21 cellular contexts compared by ENCODE assay signal in genomic region chr1:42152907-42153597, GRCh38. TPM values are rescaled to one million over a fixed set of nuclear protein-coding genes. Genes with fewer than 3 reads are reported as not detected.
"Had no signal": no experiment of that assay in that cellular context is flagged by ENCODE, and none has a peak within 500 bp of the region (broad histone marks: within the 10 kb centered on the region; RNA-seq: fewer than 3 reads in every experiment).

Gene GUCA2B (plus strand): TSS chr1:42153410. CDS start chr1:42153451, 41 bp downstream.

- H3K9me3 ChIP-seq: ascending aorta, breast epithelium, left ventricle myocardium inferior, neutrophil, thoracic aorta had no signal

- H3K27me3 ChIP-seq: ascending aorta, breast epithelium, neutrophil had no signal

- H3K27me3 Mint-ChIP-seq: activated naive CD4-positive, alpha-beta T cell treated with anti-CD3 and anti-CD28 coated beads, Interleukin-2, amount 50 U/mL, for 24 hours had no signal

- H3K9me3 Mint-ChIP-seq: activated naive CD4-positive, alpha-beta T cell treated with anti-CD3 and anti-CD28 coated beads, Interleukin-2, amount 50 U/mL, for 24 hours; naive thymus-derived CD8-positive, alpha-beta T cell; stimulated activated memory B cell treated with anti-CD40 and anti-IgM and Interleukin-4, amounts not matched to agents 10 μg/mL and 1 μg/mL and 100 μg/mL, for 72 hours; T-helper 1 cell treated with Interleukin-12 subunit alpha and Interleukin-12 subunit beta and Interleukin-4 antibody, amounts not matched to agents 30 μg/mL and 1 μg/mL, for 36 hours had no signal

- H3K36me3 Mint-ChIP-seq: activated naive CD4-positive, alpha-beta T cell treated with anti-CD3 and anti-CD28 coated beads, Interleukin-2, amount 50 U/mL, for 24 hours; naive thymus-derived CD8-positive, alpha-beta T cell; stimulated activated memory B cell treated with anti-CD40 and anti-IgM and Interleukin-4, amounts not matched to agents 10 μg/mL and 1 μg/mL and 100 μg/mL, for 72 hours had no signal

- H3K27ac ChIP-seq: ascending aorta, left ventricle myocardium inferior, neutrophil, thoracic aorta had no signal

- ATAC-seq: naive thymus-derived CD8-positive, alpha-beta T cell; stimulated activated memory B cell treated with anti-CD40 and anti-IgM and Interleukin-4, amounts not matched to agents 10 μg/mL and 1 μg/mL and 100 μg/mL, for 72 hours had no signal

- H3K4me3 Mint-ChIP-seq: activated naive CD4-positive, alpha-beta T cell treated with anti-CD3 and anti-CD28 coated beads, Interleukin-2, amount 50 U/mL, for 24 hours; naive thymus-derived CD8-positive, alpha-beta T cell; stimulated activated memory B cell treated with anti-CD40 and anti-IgM and Interleukin-4, amounts not matched to agents 10 μg/mL and 1 μg/mL and 100 μg/mL, for 72 hours; T-helper 1 cell treated with Interleukin-12 subunit alpha and Interleukin-12 subunit beta and Interleukin-4 antibody, amounts not matched to agents 30 μg/mL and 1 μg/mL, for 36 hours had no signal

- H3K4me1 ChIP-seq: ascending aorta, breast epithelium had no signal

- H3K4me3 ChIP-seq: ascending aorta, breast epithelium, left ventricle myocardium inferior, thoracic aorta had no signal

- H3K4me1 Mint-ChIP-seq: stimulated activated memory B cell treated with anti-CD40 and anti-IgM and Interleukin-4, amounts not matched to agents 10 μg/mL and 1 μg/mL and 100 μg/mL, for 72 hours had no signal

- DNase-seq: activated CD4-positive, alpha-beta T cell treated with anti-CD3 and anti-CD28 coated beads, Interleukin-2, amount 50 U/mL, for 4 hours; activated gamma-delta T cell; cortex of kidney; head of caudate nucleus; kidney; naive thymus-derived CD8-positive, alpha-beta T cell; stimulated activated CD4-positive, alpha-beta T cell treated with anti-CD3 and anti-CD28 coated beads, Interleukin-4, amount 100 ng/mL, for 1 hour had no signal

- H3K36me3 ChIP-seq: ascending aorta, breast epithelium, left ventricle myocardium inferior, neutrophil, thoracic aorta had no signal

- H3K27ac Mint-ChIP-seq: activated naive CD4-positive, alpha-beta T cell treated with anti-CD3 and anti-CD28 coated beads, Interleukin-2, amount 50 U/mL, for 24 hours; naive thymus-derived CD8-positive, alpha-beta T cell; stimulated activated memory B cell treated with anti-CD40 and anti-IgM and Interleukin-4, amounts not matched to agents 10 μg/mL and 1 μg/mL and 100 μg/mL, for 72 hours; T-helper 1 cell treated with Interleukin-12 subunit alpha and Interleukin-12 subunit beta and Interleukin-4 antibody, amounts not matched to agents 30 μg/mL and 1 μg/mL, for 36 hours had no signal

RNA-seq across cellular contexts. Expression of gene GUCA2B, which starts in this region (rescaled TPM):
- total RNA-seq: activated CD8-positive, alpha-beta memory T cell treated with anti-CD3 and anti-CD28 coated beads for 36 hours; ascending aorta; breast epithelium; frontal cortex; kidney; left ventricle myocardium inferior; mononuclear cell; naive thymus-derived CD8-positive, alpha-beta T cell; posterior vena cava; skeletal muscle tissue; thoracic aorta; urinary bladder had no signal
